In the genomic region with DNA sequence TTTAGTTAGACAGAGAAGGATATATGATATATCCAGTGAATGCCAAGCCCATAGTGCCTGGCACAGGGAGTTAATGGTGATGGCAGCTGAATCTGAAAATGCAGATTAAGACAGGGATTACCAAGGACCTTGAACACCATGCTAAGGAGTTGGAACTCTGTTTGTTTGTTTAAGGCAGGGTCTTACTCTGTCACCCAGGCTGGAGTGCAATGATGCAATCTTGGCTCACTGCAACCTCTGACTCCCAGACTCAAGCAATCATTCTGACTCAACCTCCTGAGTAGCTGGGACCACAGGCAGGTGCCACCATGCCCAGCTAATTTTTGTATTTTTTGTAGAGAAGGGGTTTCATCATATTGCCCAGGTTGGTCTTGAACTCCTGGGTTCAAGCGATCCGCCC, we compare ENCODE assay signal across 19 cellular contexts. TPM values are rescaled to one million over a fixed set of nuclear protein-coding genes. Genes with fewer than 3 reads are reported as not detected.
"Had no signal": no experiment of that assay in that cellular context is flagged by ENCODE, and none has a peak within 500 bp of the region (broad histone marks: within the 10 kb centered on the region; RNA-seq: fewer than 3 reads in every experiment).

No MANE protein-coding gene starts in this region.

- H3K9me3 ChIP-seq: adrenal gland, transverse colon had no signal

- H3K79me2 ChIP-seq: parathyroid adenoma had no signal

- H3K4me1 ChIP-seq: adrenal gland, parathyroid adenoma, right atrium auricular region, transverse colon had no signal

- ATAC-seq: effector memory CD8-positive, alpha-beta T cell; naive thymus-derived CD4-positive, alpha-beta T cell; stimulated activated naive B cell treated with anti-CD40 and anti-IgM and Interleukin-4, amounts not matched to agents 10 μg/mL and 1 μg/mL and 100 μg/mL, for 72 hours had no signal

- H3K4me3 ChIP-seq: adrenal gland, right atrium auricular region, transverse colon had no signal

- H3K36me3 ChIP-seq: adrenal gland, right atrium auricular region, transverse colon had no signal

- H3K27ac ChIP-seq: adrenal gland, parathyroid adenoma, right atrium auricular region, transverse colon had no signal

- H3K27me3 ChIP-seq: adrenal gland, right atrium auricular region, transverse colon had no signal

- DNase-seq: activated CD4-positive, alpha-beta T cell treated with anti-CD3 and anti-CD28 coated beads, Interleukin-2, amount 10 ng/mL, durations not matched to agents 7 days and 5 days; activated CD8-positive, alpha-beta memory T cell treated with anti-CD3 and anti-CD28 coated beads for 24 hours; activated naive CD4-positive, alpha-beta T cell treated with anti-CD3 and anti-CD28 coated beads, Interleukin-2, amount 50 U/mL, for 16 hours; activated T-cell treated with anti-CD3 and anti-CD28 coated beads for 4 hours; adrenal gland; effector memory CD8-positive, alpha-beta T cell; hippocampal formation; naive thymus-derived CD4-positive, alpha-beta T cell; stimulated activated CD4-positive, alpha-beta T cell treated with anti-CD3 and anti-CD28 coated beads, Interleukin-2, amount 100 ng/mL, for 24 hours; stimulated activated naive B cell treated with anti-CD40 and anti-IgM and Interleukin-4, amounts not matched to agents 10 μg/mL and 1 μg/mL and 100 μg/mL, for 72 hours; substantia nigra; T1000; transverse colon had no signal

- H2AFZ ChIP-seq: parathyroid adenoma had no signal

- H3K9ac ChIP-seq: parathyroid adenoma had no signal

RNA-seq across cellular contexts. Expression of gene AKR1D1, which starts 1.6 kb away (rescaled TPM):
- total RNA-seq: activated CD4-positive, alpha-beta T cell treated with anti-CD3 and anti-CD28 coated beads, Interleukin-2, amount 10 ng/mL, durations not matched to agents 7 days and 5 days; glomerular endothelial cell; lung microvascular endothelial cell; mononuclear cell; naive thymus-derived CD4-positive, alpha-beta T cell; right atrium auricular region; transverse colon had no signal
- polyA plus RNA-seq: esophagus; naive thymus-derived CD4-positive, alpha-beta T cell had no signal
